ENCODE assay signal across 20 cellular contexts in the genomic region with DNA sequence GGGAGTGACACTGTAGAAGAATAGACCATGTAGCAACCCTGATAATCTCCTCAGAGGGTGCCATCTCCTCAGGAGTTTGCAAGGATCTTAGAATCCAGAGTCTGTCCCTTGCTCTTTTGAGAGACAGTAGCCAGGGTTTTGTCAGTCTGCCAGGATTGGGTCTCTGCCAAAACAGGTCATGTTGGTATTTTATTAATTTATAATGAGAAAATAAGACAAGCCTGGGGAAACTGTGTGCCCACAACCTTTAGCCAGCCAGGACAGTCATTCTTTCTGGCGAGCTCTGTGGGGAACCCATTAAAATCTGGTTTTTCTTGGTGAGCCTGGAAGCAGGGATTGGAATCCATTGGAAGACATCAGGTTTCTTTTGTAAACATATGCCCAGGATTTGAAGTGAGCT.
DNase-seq lines count a peak whose midpoint lies in the region; TF ChIP-seq lines count a peak whose summit lies in the region.
"Had no signal": no experiment of that assay in that cellular context is flagged by ENCODE, and none has a peak within 500 bp of the region (broad histone marks: within the 10 kb centered on the region; RNA-seq: fewer than 3 reads in every experiment).

No MANE protein-coding gene starts in this region.

- no peaks in the 10 kb centered on the region for H3K9me3 ChIP-seq in HEK293 (ENCODE audit: control insufficient read depth, insufficient read depth, low read depth, low read length)
- no peaks in the 10 kb centered on the region for H3K9me3 ChIP-seq in neural progenitor cell (ENCODE audit: low read depth)
- H3K9me3 ChIP-seq in testis = no peaks in the 10 kb centered on the region
- H3K9me3 ChIP-seq: HAP-1, psoas muscle had no signal

- no peaks in the 10 kb centered on the region for H3K36me3 ChIP-seq in HEK293 (ENCODE audit: control insufficient read depth in 2 of 2, insufficient read depth in 1 of 2, low read length in 2 of 2)
- H3K36me3 ChIP-seq in neural progenitor cell = no peaks in the 10 kb centered on the region
- no peaks in the 10 kb centered on the region for H3K36me3 ChIP-seq in testis (ENCODE audit: low read depth, missing control alignments)
- H3K36me3 ChIP-seq: HAP-1 had no signal

- no peak for TF ChIP-seq POLR2A in testis (IDR thresholded peaks at IDR 0.05)

- H3K4me2 ChIP-seq in neural progenitor cell = peak overlapping the region; percentile 10

- no peak overlapping the region for H2AFZ ChIP-seq in neural progenitor cell (replicated peaks)

- WGBS in testis, 2 donors = 87 to 93% methylated on average over 1 of the region's 1 CpG

- H3K27ac Mint-ChIP-seq in neural progenitor cell = no peak overlapping the region
- H3K27ac Mint-ChIP-seq: activated CD4-positive, alpha-beta T cell treated with anti-CD3 and anti-CD28 coated beads, Interleukin-2, amount 10 ng/mL, durations not matched to agents 7 days and 5 days; CD14-positive monocyte; natural killer cell had no signal

- H3K27me3 Mint-ChIP-seq in neural progenitor cell (ENCODE audit: insufficient read depth, low read depth) = no peaks in the 10 kb centered on the region
- H3K27me3 Mint-ChIP-seq: activated CD4-positive, alpha-beta T cell treated with anti-CD3 and anti-CD28 coated beads, Interleukin-2, amount 10 ng/mL, durations not matched to agents 7 days and 5 days had no signal

- no peaks in the 10 kb centered on the region for H4K20me1 ChIP-seq in neural progenitor cell (ENCODE audit: low read depth)

- no peaks in the 10 kb centered on the region for H3F3A ChIP-seq in neural progenitor cell (ENCODE audit: low read depth)

- intact Hi-C loops in testis (cut with DNase I; ENCODE audit: low total_unique reads) = no loop called here

- H3K9ac ChIP-seq in neural progenitor cell = no peak overlapping the region

- H3K4me3 ChIP-seq in HEK293 (ENCODE audit: low read depth, low read length) (no peak overlapping the region), neural progenitor cell (no peak overlapping the region), testis (no peak overlapping the region)
- H3K4me3 ChIP-seq: HAP-1, lung, psoas muscle had no signal

- POLR2A ChIA-PET in HEK293 (lab: Yijun Ruan, JAX) = no interaction called here

- DNase-seq in NCI-H1092 treated with DMSO at 0.1 percent for 48 hours (lab: John Stamatoyannopoulos, UW) (peak; percentile 23), NCI-H1092 (lab: John Stamatoyannopoulos, UW) (no peak), neural progenitor cell (ENCODE audit: low spot score) (no peak), testis (no peak), occipital lobe (lab: John Stamatoyannopoulos, UW) (no peak)
- DNase-seq in activated CD4-positive, alpha-beta T cell treated with anti-CD3 and anti-CD28 coated beads for 1 hour = no peak
- DNase-seq: activated CD4-positive, alpha-beta T cell treated with anti-CD3 and anti-CD28 coated beads, Interleukin-2, amount 10 ng/mL, durations not matched to agents 7 days and 5 days; activated CD8-positive, alpha-beta memory T cell treated with anti-CD3 and anti-CD28 coated beads, Interleukin-2, amount 50 U/mL, for 48 hours; activated gamma-delta T cell treated with Interleukin-2 at 50 U/mL for 16 hours; cerebellar nuclear complex; DMS79; head of caudate nucleus; natural killer cell; psoas muscle had no signal

- H3K9me3 Mint-ChIP-seq in neural progenitor cell = peaks cover 12% of the 10 kb centered on the region
- H3K9me3 Mint-ChIP-seq: activated CD4-positive, alpha-beta T cell treated with anti-CD3 and anti-CD28 coated beads, Interleukin-2, amount 10 ng/mL, durations not matched to agents 7 days and 5 days had no signal

- TF ChIP-seq CTCF in HEK293 (tag by site-specific recombination; IDR thresholded peaks at IDR 0.05) (no peak), VCaP (conservative IDR thresholded peaks at IDR 0.05) (no peak), neural progenitor cell (IDR thresholded peaks at IDR 0.05) (no peak), testis (IDR thresholded peaks at IDR 0.05) (no peak)

- CTCF ChIA-PET in HEK293 (lab: Yijun Ruan, JAX) = interaction anchor here (0.7 kb wide), 1 partner anchor 136 kb away, joined by 3 read pairs; no protein-coding TSS in a partner anchor

- no peak overlapping the region for H3K4me3 Mint-ChIP-seq in neural progenitor cell
- H3K4me3 Mint-ChIP-seq: activated CD4-positive, alpha-beta T cell treated with anti-CD3 and anti-CD28 coated beads, Interleukin-2, amount 10 ng/mL, durations not matched to agents 7 days and 5 days; CD14-positive monocyte; natural killer cell had no signal

- no peaks in the 10 kb centered on the region for H3K79me2 ChIP-seq in neural progenitor cell (ENCODE audit: low read depth)

- H3K27ac ChIP-seq in HEK293 (ENCODE audit: extremely low read depth, low read depth, low read length) = 0 out of 2 replicates have a peak overlapping the region, but pooled peaks have one; percentile 24
- peak overlapping the region; percentile 72 for H3K27ac ChIP-seq in VCaP
- peak overlapping the region; percentile 56 for H3K27ac ChIP-seq in neural progenitor cell
- no peak overlapping the region for H3K27ac ChIP-seq in testis
- H3K27ac ChIP-seq: psoas muscle, RWPE1 had no signal

- H3K4me1 ChIP-seq in HEK293 (ENCODE audit: control insufficient read depth, insufficient read depth, low read length) (peaks cover 16% of the 10 kb centered on the region), neural progenitor cell (peaks cover 8% of the 10 kb centered on the region), testis (no peaks in the 10 kb centered on the region)
- H3K4me1 ChIP-seq: HAP-1 had no signal

- no peaks in the 10 kb centered on the region for H3K27me3 ChIP-seq in neural progenitor cell
- H3K27me3 ChIP-seq in testis = no peaks in the 10 kb centered on the region

- no peaks in the 10 kb centered on the region for H3K4me1 Mint-ChIP-seq in neural progenitor cell
- H3K4me1 Mint-ChIP-seq: activated CD4-positive, alpha-beta T cell treated with anti-CD3 and anti-CD28 coated beads, Interleukin-2, amount 10 ng/mL, durations not matched to agents 7 days and 5 days; CD14-positive monocyte; natural killer cell had no signal

- no peaks in the 10 kb centered on the region for H3K36me3 Mint-ChIP-seq in neural progenitor cell
- H3K36me3 Mint-ChIP-seq: CD14-positive monocyte, natural killer cell had no signal

TF ChIP-seq in HEK293, 187 proteins besides CTCF, POLR2A, EP300 and RAD21:
- TF ChIP-seq KLF17 (tag by site-specific recombination; IDR thresholded peaks at IDR 0.05) = no peak
- TF ChIP-seq, protein P1, sequence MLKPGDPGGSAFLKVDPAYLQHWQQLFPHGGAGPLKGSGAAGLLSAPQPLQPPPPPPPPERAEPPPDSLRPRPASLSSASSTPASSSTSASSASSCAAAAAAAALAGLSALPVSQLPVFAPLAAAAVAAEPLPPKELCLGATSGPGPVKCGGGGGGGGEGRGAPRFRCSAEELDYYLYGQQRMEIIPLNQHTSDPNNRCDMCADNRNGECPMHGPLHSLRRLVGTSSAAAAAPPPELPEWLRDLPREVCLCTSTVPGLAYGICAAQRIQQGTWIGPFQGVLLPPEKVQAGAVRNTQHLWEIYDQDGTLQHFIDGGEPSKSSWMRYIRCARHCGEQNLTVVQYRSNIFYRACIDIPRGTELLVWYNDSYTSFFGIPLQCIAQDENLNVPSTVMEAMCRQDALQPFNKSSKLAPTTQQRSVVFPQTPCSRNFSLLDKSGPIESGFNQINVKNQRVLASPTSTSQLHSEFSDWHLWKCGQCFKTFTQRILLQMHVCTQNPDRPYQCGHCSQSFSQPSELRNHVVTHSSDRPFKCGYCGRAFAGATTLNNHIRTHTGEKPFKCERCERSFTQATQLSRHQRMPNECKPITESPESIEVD (tag by site-specific recombination; IDR thresholded peaks at IDR 0.05) = 0 out of 2 replicates have a peak, but pooled peaks have one; percentile 20

Comparison
In these comparisons a context has a peak if more than half of its experiments do, and no peak if none do; other contexts are left out.
1. H3K27ac ChIP-seq: peak in HEK293 (single experiment), VCaP (single experiment) and neural progenitor cell (single experiment); none in testis (0 of 2).